Comparison of ENCODE assay signal across 19 cellular contexts in the genomic region with DNA sequence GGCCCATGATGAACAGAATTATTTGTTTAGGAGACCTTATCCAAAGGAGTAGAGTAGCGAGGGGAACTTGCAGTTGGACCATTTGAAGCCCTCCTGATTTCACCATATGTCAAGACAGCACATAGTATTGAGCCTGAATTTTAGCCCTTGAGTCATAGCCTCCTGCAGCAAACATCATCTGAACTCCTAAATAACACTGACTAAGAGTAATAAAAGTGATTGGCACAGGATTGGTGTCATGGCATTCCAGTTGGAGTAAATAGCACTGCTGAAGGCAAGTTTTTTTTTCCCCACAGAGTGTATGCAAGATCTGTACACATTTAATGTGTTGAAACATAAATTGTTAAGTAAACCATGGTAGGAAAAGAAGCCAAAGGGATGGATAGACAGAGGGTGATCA.
DNase-seq lines count a peak whose midpoint lies in the region; ATAC-seq and TF ChIP-seq lines count a peak whose summit lies in the region.
"Had no signal": no experiment of that assay in that cellular context is flagged by ENCODE, and none has a peak within 500 bp of the region (broad histone marks: within the 10 kb centered on the region; RNA-seq: fewer than 3 reads in every experiment).

No MANE protein-coding gene starts in this region.

- WGBS in aorta, 2 donors = 88 to 90% methylated on average over 1 of the region's 1 CpG
- WGBS in smooth muscle cell (ENCODE audit: low lambda C conversion rate) = 80% methylated on average over 1 of the region's 1 CpG

- H2AFZ ChIP-seq in Karpas-422 (ENCODE audit: low read length) (no peak overlapping the region), smooth muscle cell (ENCODE audit: low read depth) (no peak overlapping the region)

- H3K79me2 ChIP-seq in Karpas-422 (ENCODE audit: low read length) (no peaks in the 10 kb centered on the region), smooth muscle cell (ENCODE audit: low read depth) (no peaks in the 10 kb centered on the region)

- H3K27me3 ChIP-seq in Panc1 (ENCODE audit: control insufficient read depth, insufficient read depth, low read length) (no peaks in the 10 kb centered on the region), aorta (ENCODE audit: control insufficient read depth in 1 of 2, insufficient read depth in 2 of 2, low read length in 1 of 2) (peaks cover 0 to 3% of the 10 kb centered on the region in 2 donors), Karpas-422 (ENCODE audit: low read length) (no peaks in the 10 kb centered on the region), smooth muscle cell (ENCODE audit: low read depth) (no peaks in the 10 kb centered on the region)
- H3K27me3 ChIP-seq: sigmoid colon, vagina had no signal

- no peaks in the 10 kb centered on the region for H3K9me3 ChIP-seq in Panc1 (ENCODE audit: control insufficient read depth, insufficient read depth, low read depth, low read length)
- no peaks in the 10 kb centered on the region for H3K9me3 ChIP-seq in aorta (ENCODE audit: control insufficient read depth, low read length)
- H3K9me3 ChIP-seq in Karpas-422 (ENCODE audit: low read length) = no peaks in the 10 kb centered on the region
- no peaks in the 10 kb centered on the region for H3K9me3 ChIP-seq in smooth muscle cell (replicated peaks; ENCODE audit: low read depth)
- H3K9me3 ChIP-seq: sigmoid colon, vagina had no signal

- H4K20me1 ChIP-seq in Karpas-422 (ENCODE audit: insufficient read depth, low read depth, low read length) (no peaks in the 10 kb centered on the region), smooth muscle cell (ENCODE audit: low read depth) (no peaks in the 10 kb centered on the region)

- H3K4me2 ChIP-seq in Karpas-422 (ENCODE audit: low read depth, low read length, poor library complexity, severe bottlenecking) (no peak overlapping the region), smooth muscle cell (no peak overlapping the region)

- no peaks in the 10 kb centered on the region for H3K9me2 ChIP-seq in Karpas-422 (replicated peaks; ENCODE audit: insufficient read depth, low read length)

- peak; percentile 87 for DNase-seq in HCEC 1CT
- DNase-seq in Panc1 (ENCODE audit: low read depth, low spot score) = peak; percentile 51
- peak; percentile 82 for DNase-seq in fibroblast of villous mesenchyme (ENCODE audit: low read depth)
- no peak for DNase-seq in aorta
- no peak for DNase-seq in pons (ENCODE audit: low spot score)
- DNase-seq in Karpas-422 = no peak
- no peak for DNase-seq in smooth muscle cell (lab: John Stamatoyannopoulos, UW; ENCODE audit: unreplicated experiment)
- DNase-seq: activated CD4-positive, alpha-beta memory T cell treated with anti-CD3 and anti-CD28 coated beads, Interleukin-2, amount 10 ng/mL, durations not matched to agents 7 days and 5 days; activated naive CD4-positive, alpha-beta T cell treated with anti-CD3 and anti-CD28 coated beads, Interleukin-2, amount 50 U/mL, for 16 hours; activated T-cell treated with anti-CD3 and anti-CD28 coated beads, Interleukin-2, amount 50 U/mL, for 4 hours; C1 segment of cervical spinal cord; cortex of kidney; NCI-H1092; NCI-H524 treated with DMSO at 0.1 percent for 48 hours; SHP77; sigmoid colon; T-helper 2 cell had no signal

- POLR2A ChIA-PET in Panc1 (lab: Charles Lee) = no interaction called here

- no peak overlapping the region for H3K27ac ChIP-seq in Panc1 (ENCODE audit: low read length)
- no peak overlapping the region for H3K27ac ChIP-seq in aorta (ENCODE audit: low read depth in 1 of 2, low read length in 2 of 2)
- no peak overlapping the region for H3K27ac ChIP-seq in Karpas-422 (ENCODE audit: low read length)
- H3K27ac ChIP-seq in smooth muscle cell (ENCODE audit: low read depth) = no peak overlapping the region
- H3K27ac ChIP-seq: sigmoid colon, vagina had no signal

- no TSS peak for BruUV-seq in Panc1 (replicated peaks; lab: Mats Ljungman, UMichigan)

- H3K36me3 ChIP-seq in Panc1 (ENCODE audit: control insufficient read depth, insufficient read depth, low read length) = no peaks in the 10 kb centered on the region
- no peaks in the 10 kb centered on the region for H3K36me3 ChIP-seq in aorta (ENCODE audit: control insufficient read depth in 1 of 2, insufficient read depth in 2 of 2, low read length in 1 of 2)
- no peaks in the 10 kb centered on the region for H3K36me3 ChIP-seq in Karpas-422 (ENCODE audit: insufficient read depth, low read length)
- no peaks in the 10 kb centered on the region for H3K36me3 ChIP-seq in smooth muscle cell (ENCODE audit: low read depth)
- H3K36me3 ChIP-seq: sigmoid colon, vagina had no signal

- in situ Hi-C loops in Panc1 (cut with HindIII; ENCODE audit: low pct_unique_long_range_greater_than_20kb, low sequenced_read_pairs) = no loop called here

- no peaks in the 10 kb centered on the region for H3K4me1 ChIP-seq in Panc1 (ENCODE audit: control insufficient read depth, insufficient read depth, low read length)
- H3K4me1 ChIP-seq in aorta (ENCODE audit: control insufficient read depth in 1 of 2, insufficient read depth in 2 of 2, low read length in 2 of 2) = no peaks in the 10 kb centered on the region
- no peaks in the 10 kb centered on the region for H3K4me1 ChIP-seq in Karpas-422 (ENCODE audit: low read length)
- no peaks in the 10 kb centered on the region for H3K4me1 ChIP-seq in smooth muscle cell (ENCODE audit: low read depth)
- H3K4me1 ChIP-seq: sigmoid colon, vagina had no signal

- no peak for ATAC-seq in Panc1
- no peak for ATAC-seq in aorta (ENCODE audit: low FRiP score)
- ATAC-seq: activated T-cell treated with anti-CD3 and anti-CD28 coated beads, Interleukin-2, amount 50 U/mL, for 4 hours; WTC11 had no signal

- H3K9ac ChIP-seq in Karpas-422 (ENCODE audit: low read length) = no peak overlapping the region
- H3K9ac ChIP-seq in smooth muscle cell (ENCODE audit: low read depth) = no peak overlapping the region

- TF ChIP-seq CTCF in Panc1 (IDR thresholded peaks at IDR 0.05) (no peak), fibroblast of villous mesenchyme (IDR thresholded peaks at IDR 0.05; ENCODE audit: insufficient read depth, low read depth, low read length) (no peak), smooth muscle cell (IDR thresholded peaks at IDR 0.05; ENCODE audit: borderline replicate concordance, insufficient read depth, poor library complexity, severe bottlenecking) (no peak)

- intact Hi-C loops in Panc1 (cut with micrococcal nuclease; ENCODE audit: unreplicated experiment) = no loop called here
- intact Hi-C loops in aorta (cut with DNase I) = no loop called here

- CTCF ChIA-PET in Panc1 (lab: Charles Lee) = no interaction called here

- no peak overlapping the region for H3K4me3 ChIP-seq in Panc1 (ENCODE audit: low read depth in 2 of 2, low read length in 2 of 2)
- no peak overlapping the region for H3K4me3 ChIP-seq in fibroblast of villous mesenchyme (ENCODE audit: low read depth, low read length)
- H3K4me3 ChIP-seq in aorta (ENCODE audit: low read length in 2 of 2) = no peak overlapping the region
- no peak overlapping the region for H3K4me3 ChIP-seq in Karpas-422 (ENCODE audit: low read length)
- no peak overlapping the region for H3K4me3 ChIP-seq in smooth muscle cell
- H3K4me3 ChIP-seq: sigmoid colon, vagina had no signal

- no peaks in the 10 kb centered on the region for H3F3A ChIP-seq in smooth muscle cell (ENCODE audit: low read depth)

Comparison
In these comparisons a context has a peak if more than half of its experiments do, and no peak if none do; other contexts are left out.
1. DNase-seq: peak in HCEC 1CT (single experiment), Panc1 (single experiment) and fibroblast of villous mesenchyme (single experiment); none in aorta (0 of 2), pons (single experiment), Karpas-422 (single experiment) and smooth muscle cell (single experiment).